ENCODE assay signal across 12 cellular contexts in the genomic region with DNA sequence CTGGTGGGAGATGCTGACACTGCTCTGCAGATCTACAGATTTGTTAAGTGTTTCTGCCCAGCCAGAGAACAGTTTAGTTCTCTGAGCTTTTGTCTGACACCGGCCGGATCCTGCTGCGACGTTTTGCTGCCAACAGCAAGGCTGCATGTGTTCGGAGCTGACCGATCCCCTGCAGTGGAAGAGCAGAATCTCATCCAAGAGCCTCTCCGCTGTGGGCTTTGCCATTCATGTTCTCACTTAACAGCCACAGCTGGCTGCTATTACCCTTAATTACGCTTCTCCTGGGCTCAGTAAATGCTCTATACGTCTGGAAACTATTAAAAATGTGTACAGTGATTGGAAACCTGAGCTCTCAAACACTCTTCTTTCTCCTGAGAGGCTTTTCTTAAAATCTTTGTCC.
DNase-seq lines count a peak whose midpoint lies in the region; ATAC-seq and TF ChIP-seq lines count a peak whose summit lies in the region.
"Had no signal": no experiment of that assay in that cellular context is flagged by ENCODE, and none has a peak within 500 bp of the region (broad histone marks: within the 10 kb centered on the region; RNA-seq: fewer than 3 reads in every experiment).

No MANE protein-coding gene starts in this region.

- peak overlapping the region; percentile 16 for H3K4me2 ChIP-seq in hepatocyte

- H3K4me3 ChIP-seq in heart left ventricle (no peak overlapping the region), adipocyte (ENCODE audit: low read length) (no peak overlapping the region), hepatocyte (no peak overlapping the region)
- H3K4me3 ChIP-seq: gastroesophageal sphincter had no signal

- peak overlapping the region; percentile 30 for H3K9ac ChIP-seq in adipocyte (ENCODE audit: low read length)

- peaks cover 0 to 61% (median 26%) of the 10 kb centered on the region in 12 donors for H3K4me1 ChIP-seq in heart left ventricle
- peaks cover 24% of the 10 kb centered on the region for H3K4me1 ChIP-seq in adipocyte (ENCODE audit: control insufficient read depth, insufficient read depth, low read length)
- peaks cover 55% of the 10 kb centered on the region for H3K4me1 ChIP-seq in hepatocyte (ENCODE audit: insufficient read depth)

- no peak overlapping the region for H2AFZ ChIP-seq in hepatocyte

- intact Hi-C loops in heart left ventricle (cut with DNase I) (loop anchor here in 1 of 10 donors (2.0 kb wide), 1 partner anchor 42 kb away; no protein-coding TSS in a partner anchor), Right ventricle myocardium inferior (cut with DNase I) (no loop called here)
- intact Hi-C loops in activated naive CD4-positive, alpha-beta T cell treated with anti-CD3 and anti-CD28 coated beads for 36 hours (cut with micrococcal nuclease) = no loop called here

- H3K4me3 Mint-ChIP-seq in activated naive CD8-positive, alpha-beta T cell treated with anti-CD3 and anti-CD28 coated beads for 36 hours = no peak overlapping the region
- no peak overlapping the region for H3K4me3 Mint-ChIP-seq in activated naive CD4-positive, alpha-beta T cell treated with anti-CD3 and anti-CD28 coated beads for 36 hours

- peaks cover 18% of the 10 kb centered on the region for H3K79me2 ChIP-seq in hepatocyte

- no peaks in the 10 kb centered on the region for H3K27me3 Mint-ChIP-seq in activated naive CD8-positive, alpha-beta T cell treated with anti-CD3 and anti-CD28 coated beads for 36 hours
- no peaks in the 10 kb centered on the region for H3K27me3 Mint-ChIP-seq in activated naive CD4-positive, alpha-beta T cell treated with anti-CD3 and anti-CD28 coated beads for 36 hours (ENCODE audit: low read depth)

- no peaks in the 10 kb centered on the region for H3K9me3 Mint-ChIP-seq in activated naive CD8-positive, alpha-beta T cell treated with anti-CD3 and anti-CD28 coated beads for 36 hours
- no peaks in the 10 kb centered on the region for H3K9me3 Mint-ChIP-seq in activated naive CD4-positive, alpha-beta T cell treated with anti-CD3 and anti-CD28 coated beads for 36 hours

- TF ChIP-seq POLR2A in heart left ventricle (IDR thresholded peaks at IDR 0.05) = no peak

- ATAC-seq in heart left ventricle (peak in 3 of 4 donors; percentile 32 to 59 (median 42)), Right ventricle myocardium inferior (no peak), HG03095 (IDR thresholded peaks at IDR 0.05; ENCODE audit: unreplicated experiment) (no peak), HG03457 (IDR thresholded peaks at IDR 0.05; ENCODE audit: unreplicated experiment) (no peak)
- ATAC-seq: gastroesophageal sphincter had no signal

- peaks cover 0 to 76% (median 39%) of the 10 kb centered on the region in 9 donors for H3K36me3 ChIP-seq in heart left ventricle
- H3K36me3 ChIP-seq in adipocyte (ENCODE audit: control insufficient read depth, insufficient read depth, low read length, severe bottlenecking) = peaks cover 88% of the 10 kb centered on the region
- no peaks in the 10 kb centered on the region for H3K36me3 ChIP-seq in hepatocyte (replicated peaks; ENCODE audit: insufficient read depth, low read depth)

- CTCF ChIA-PET in activated naive CD4-positive, alpha-beta T cell treated with anti-CD3 and anti-CD28 coated beads for 36 hours (lab: Charles Lee) = no interaction called here

- H4K20me1 ChIP-seq in hepatocyte (ENCODE audit: insufficient read depth, poor library complexity, severe bottlenecking) = no peaks in the 10 kb centered on the region

- H3K9me2 ChIP-seq in hepatocyte (replicated peaks; ENCODE audit: insufficient read depth) = no peaks in the 10 kb centered on the region

- H3K27ac Mint-ChIP-seq in activated naive CD8-positive, alpha-beta T cell treated with anti-CD3 and anti-CD28 coated beads for 36 hours = no peak overlapping the region
- no peak overlapping the region for H3K27ac Mint-ChIP-seq in activated naive CD4-positive, alpha-beta T cell treated with anti-CD3 and anti-CD28 coated beads for 36 hours

- no peaks in the 10 kb centered on the region for H3K36me3 Mint-ChIP-seq in activated naive CD8-positive, alpha-beta T cell treated with anti-CD3 and anti-CD28 coated beads for 36 hours
- H3K36me3 Mint-ChIP-seq in activated naive CD4-positive, alpha-beta T cell treated with anti-CD3 and anti-CD28 coated beads for 36 hours (ENCODE audit: low read depth) = no peaks in the 10 kb centered on the region

- peak overlapping the region in 6 of 12 donors; percentile 26 to 73 (median 45) for H3K27ac ChIP-seq in heart left ventricle
- H3K27ac ChIP-seq in hepatocyte = peak overlapping the region; percentile 93

- TF ChIP-seq CTCF in heart left ventricle (IDR thresholded peaks at IDR 0.05) (no peak), hepatocyte (IDR thresholded peaks at IDR 0.05; ENCODE audit: poor library complexity) (no peak)

- DNase-seq in heart left ventricle = peak in 1 of 5 donors; percentile 43
- no peak for DNase-seq in Right ventricle myocardium inferior (ENCODE audit: missing footprints)
- peak; percentile 73 for DNase-seq in adipocyte (ENCODE audit: low read depth)
- peak; percentile 72 for DNase-seq in hepatocyte (ENCODE audit: low spot score)
- no peak for DNase-seq in activated naive CD8-positive, alpha-beta T cell treated with anti-CD3 and anti-CD28 coated beads for 36 hours
- no peak for DNase-seq in activated naive CD4-positive, alpha-beta T cell treated with anti-CD3 and anti-CD28 coated beads for 36 hours
- DNase-seq: activated T-cell treated with anti-CD3 and anti-CD28 coated beads, Interleukin-2, amount 50 U/mL, for 48 hours; central memory CD4-positive, alpha-beta T cell; NCI-H526 treated with DMSO at 0.1 percent for 48 hours had no signal

- no peaks in the 10 kb centered on the region for H3K4me1 Mint-ChIP-seq in activated naive CD8-positive, alpha-beta T cell treated with anti-CD3 and anti-CD28 coated beads for 36 hours
- no peaks in the 10 kb centered on the region for H3K4me1 Mint-ChIP-seq in activated naive CD4-positive, alpha-beta T cell treated with anti-CD3 and anti-CD28 coated beads for 36 hours (ENCODE audit: low read depth)

- WGBS in heart left ventricle, 4 donors = 51 to 78% (median 66%) methylated on average over 9 of the region's 9 CpGs
- 48% methylated on average over 9 of the region's 9 CpGs for WGBS in hepatocyte (ENCODE audit: low lambda C conversion rate, missing lambda C conversion rate)

- H3K27me3 ChIP-seq in heart left ventricle = no peaks in the 10 kb centered on the region
- H3K27me3 ChIP-seq in adipocyte (replicated peaks; ENCODE audit: control insufficient read depth, insufficient read depth, low read length) = no peaks in the 10 kb centered on the region
- H3K27me3 ChIP-seq in hepatocyte = no peaks in the 10 kb centered on the region
- H3K27me3 ChIP-seq: gastroesophageal sphincter had no signal

- H3K9me3 ChIP-seq in heart left ventricle = no peaks in the 10 kb centered on the region
- H3K9me3 ChIP-seq in adipocyte (ENCODE audit: control insufficient read depth, low read length) = no peaks in the 10 kb centered on the region
- H3K9me3 ChIP-seq in hepatocyte (ENCODE audit: low read depth) = no peaks in the 10 kb centered on the region
- H3K9me3 ChIP-seq: gastroesophageal sphincter had no signal

Comparison
In these comparisons a context has a peak if more than half of its experiments do, and no peak if none do; other contexts are left out.
1. ATAC-seq: peak in heart left ventricle (3 of 4); none in Right ventricle myocardium inferior (single experiment), HG03095 (single experiment) and HG03457 (single experiment).
2. DNase-seq: peak in adipocyte (single experiment) and hepatocyte (single experiment); none in Right ventricle myocardium inferior (single experiment), activated naive CD8-positive, alpha-beta T cell treated with anti-CD3 and anti-CD28 coated beads for 36 hours (single experiment) and activated naive CD4-positive, alpha-beta T cell treated with anti-CD3 and anti-CD28 coated beads for 36 hours (single experiment).